Comparison of ENCODE assay signal across 8 cellular contexts in the genomic region with DNA sequence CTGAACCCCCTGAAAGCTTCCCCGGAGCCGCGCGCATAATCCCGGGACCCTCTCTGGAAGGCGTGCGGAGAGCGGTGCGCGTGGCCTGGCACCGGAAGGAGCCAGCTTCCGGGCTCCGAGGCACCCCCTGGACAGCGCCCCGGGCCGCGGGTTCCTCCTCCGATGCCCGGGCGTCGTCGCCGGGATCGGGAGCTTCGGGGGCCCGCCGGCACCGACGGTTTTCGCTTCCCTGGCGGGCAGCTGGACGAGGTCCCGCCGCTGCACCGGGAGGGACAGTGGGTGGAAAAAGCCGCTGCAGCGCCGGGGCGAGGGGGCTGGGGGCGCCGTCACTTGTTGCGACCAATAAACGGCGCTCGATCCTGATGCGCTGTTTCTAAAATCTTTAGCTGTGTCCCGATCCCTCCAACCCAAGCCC. TPM values are rescaled to one million over a fixed set of nuclear protein-coding genes. Genes with fewer than 3 reads are reported as not detected.
DNase-seq lines count a peak whose midpoint lies in the region; ATAC-seq and TF ChIP-seq lines count a peak whose summit lies in the region.

No MANE protein-coding gene starts in this region.

- H3K9ac ChIP-seq in iPS-20b (ENCODE audit: low read depth, low read length) = no peak overlapping the region; the same call in 1 of the 2 replicates

- no peaks in the 10 kb centered on the region; the same call in 1 of the 2 replicates for H3K4me1 ChIP-seq in iPS-20b (ENCODE audit: insufficient read depth, low read length)

- H3K36me3 Mint-ChIP-seq in Calu3 (ENCODE audit: insufficient read depth, unreplicated experiment) = peaks cover 17% of the 10 kb centered on the region
- peaks cover 2% of the 10 kb centered on the region for H3K36me3 Mint-ChIP-seq in activated naive CD8-positive, alpha-beta T cell treated with anti-CD3 and anti-CD28 coated beads, Interleukin-2, amount 50 U/mL, for 24 hours (ENCODE audit: low read depth)
- H3K36me3 Mint-ChIP-seq in stimulated activated effector memory CD8-positive, alpha-beta T cell treated with anti-CD3 and anti-CD28 coated beads, Interleukin-12 subunit alpha, Interleukin-12 subunit beta, amount 100 ng/mL, for 72 hours = peaks cover 6% of the 10 kb centered on the region

- H3K27me3 ChIP-seq in iPS-20b (ENCODE audit: insufficient read depth, low read length) = peaks cover 67% of the 10 kb centered on the region

- ATAC-seq in activated naive CD8-positive, alpha-beta T cell treated with anti-CD3 and anti-CD28 coated beads, Interleukin-2, amount 50 U/mL, for 24 hours = no peak
- peak; percentile 41 for ATAC-seq in stimulated activated effector memory CD8-positive, alpha-beta T cell treated with anti-CD3 and anti-CD28 coated beads, Interleukin-12 subunit alpha, Interleukin-12 subunit beta, amount 100 ng/mL, for 72 hours
- ATAC-seq in HG02938 (IDR thresholded peaks at IDR 0.05; ENCODE audit: unreplicated experiment) (no peak), HG02623 (IDR thresholded peaks at IDR 0.05; ENCODE audit: unreplicated experiment) (no peak)

- intact Hi-C loops in Calu3 (cut with micrococcal nuclease; ENCODE audit: unreplicated experiment) = loop anchor here (10.0 kb wide), 1 partner anchor 277 kb away; no protein-coding TSS in a partner anchor

- no peaks in the 10 kb centered on the region for H3K9me3 Mint-ChIP-seq in Calu3 (ENCODE audit: low read depth, unreplicated experiment)
- H3K9me3 Mint-ChIP-seq in activated naive CD8-positive, alpha-beta T cell treated with anti-CD3 and anti-CD28 coated beads, Interleukin-2, amount 50 U/mL, for 24 hours = no peaks in the 10 kb centered on the region
- no peaks in the 10 kb centered on the region for H3K9me3 Mint-ChIP-seq in stimulated activated effector memory CD8-positive, alpha-beta T cell treated with anti-CD3 and anti-CD28 coated beads, Interleukin-12 subunit alpha, Interleukin-12 subunit beta, amount 100 ng/mL, for 72 hours

- H3K4me1 Mint-ChIP-seq in Calu3 (ENCODE audit: low read depth, unreplicated experiment) = no peaks in the 10 kb centered on the region
- H3K4me1 Mint-ChIP-seq in activated naive CD8-positive, alpha-beta T cell treated with anti-CD3 and anti-CD28 coated beads, Interleukin-2, amount 50 U/mL, for 24 hours = peaks cover 26% of the 10 kb centered on the region
- H3K4me1 Mint-ChIP-seq in stimulated activated effector memory CD8-positive, alpha-beta T cell treated with anti-CD3 and anti-CD28 coated beads, Interleukin-12 subunit alpha, Interleukin-12 subunit beta, amount 100 ng/mL, for 72 hours = peaks cover 39% of the 10 kb centered on the region

- CTCF ChIA-PET in Calu3 (lab: Charles Lee) = no interaction called here

- no peaks in the 10 kb centered on the region for H3K36me3 ChIP-seq in iPS-20b (ENCODE audit: insufficient read depth, low read depth, low read length)

- DNase-seq in Calu3 = peak; percentile 6
- DNase-seq in HT-29 (ENCODE audit: low spot score) = peak; percentile 16
- no peak for DNase-seq in activated naive CD8-positive, alpha-beta T cell treated with anti-CD3 and anti-CD28 coated beads, Interleukin-2, amount 50 U/mL, for 24 hours
- DNase-seq in stimulated activated effector memory CD8-positive, alpha-beta T cell treated with anti-CD3 and anti-CD28 coated beads, Interleukin-12 subunit alpha, Interleukin-12 subunit beta, amount 100 ng/mL, for 72 hours (ENCODE audit: low spot score in 2 of 2) = no peak
- no peak for DNase-seq in OCI-M1 (lab: John Stamatoyannopoulos, UW)

- TF ChIP-seq CTCF in Calu3 (IDR thresholded peaks at IDR 0.05; ENCODE audit: unreplicated experiment) = no peak

- BruUV-seq in Calu3 (replicated peaks; lab: Mats Ljungman, UMichigan) = no TSS peak

- no peaks in the 10 kb centered on the region for H3K27me3 Mint-ChIP-seq in Calu3 (ENCODE audit: unreplicated experiment)
- H3K27me3 Mint-ChIP-seq in activated naive CD8-positive, alpha-beta T cell treated with anti-CD3 and anti-CD28 coated beads, Interleukin-2, amount 50 U/mL, for 24 hours = peaks cover 57% of the 10 kb centered on the region

- H3K9me3 ChIP-seq in iPS-20b (ENCODE audit: insufficient read depth, low read depth, low read length) = no peaks in the 10 kb centered on the region

- H3K4me3 Mint-ChIP-seq in Calu3 (ENCODE audit: low read depth, unreplicated experiment) = peak overlapping the region; percentile 85
- H3K4me3 Mint-ChIP-seq in activated naive CD8-positive, alpha-beta T cell treated with anti-CD3 and anti-CD28 coated beads, Interleukin-2, amount 50 U/mL, for 24 hours = peak overlapping the region; percentile 58
- H3K4me3 Mint-ChIP-seq in stimulated activated effector memory CD8-positive, alpha-beta T cell treated with anti-CD3 and anti-CD28 coated beads, Interleukin-12 subunit alpha, Interleukin-12 subunit beta, amount 100 ng/mL, for 72 hours = peak overlapping the region; percentile 76

- peak overlapping the region; percentile 66 for H3K4me3 ChIP-seq in iPS-20b (ENCODE audit: low read length)

- no peak overlapping the region for H3K27ac ChIP-seq in iPS-20b (ENCODE audit: low read length)

- no peak overlapping the region for H3K27ac Mint-ChIP-seq in Calu3 (ENCODE audit: unreplicated experiment)
- no peak overlapping the region for H3K27ac Mint-ChIP-seq in activated naive CD8-positive, alpha-beta T cell treated with anti-CD3 and anti-CD28 coated beads, Interleukin-2, amount 50 U/mL, for 24 hours
- H3K27ac Mint-ChIP-seq in stimulated activated effector memory CD8-positive, alpha-beta T cell treated with anti-CD3 and anti-CD28 coated beads, Interleukin-12 subunit alpha, Interleukin-12 subunit beta, amount 100 ng/mL, for 72 hours = no peak overlapping the region

RNA-seq across cellular contexts. Expression of a gene that starts 0.6 kb away (rescaled TPM):
- not detected in 2 replicates for total RNA-seq in Calu3 (2022)
- total RNA-seq in HT-29 (2014; rRNA removed; shearing (Covaris generic)) = 0.05 and 0.66 TPM in 2 replicates

Comparison
In these comparisons a context has a peak if more than half of its experiments do, and no peak if none do; other contexts are left out.
1. DNase-seq: peak in Calu3 (single experiment) and HT-29 (single experiment); none in activated naive CD8-positive, alpha-beta T cell treated with anti-CD3 and anti-CD28 coated beads, Interleukin-2, amount 50 U/mL, for 24 hours (single experiment), stimulated activated effector memory CD8-positive, alpha-beta T cell treated with anti-CD3 and anti-CD28 coated beads, Interleukin-12 subunit alpha, Interleukin-12 subunit beta, amount 100 ng/mL, for 72 hours (0 of 2) and OCI-M1 (single experiment).
2. Peak in every context shown above with its lines, with median percentiles within 50 percentile points of each other: H3K4me3 Mint-ChIP-seq.